Comparison of ENCODE assay signal across 9 cellular contexts in genomic region chr1:151494741-151495281, GRCh38.
DNase-seq lines count a peak whose midpoint lies in the region; ATAC-seq, FAIRE-seq and TF ChIP-seq lines count a peak whose summit lies in the region.
"Had no signal": no experiment of that assay in that cellular context is flagged by ENCODE, and none has a peak within 500 bp of the region (broad histone marks: within the 10 kb centered on the region; RNA-seq: fewer than 3 reads in every experiment).

No MANE protein-coding gene starts in this region.

- DNase-seq in AG08396 (ENCODE audit: low spot score) = peak; percentile 48
- peak; percentile 53 for DNase-seq in H54 (ENCODE audit: insufficient read length, low spot score)
- DNase-seq in SW480 (ENCODE audit: low spot score) = peak; percentile 97
- peak; percentile 92 for DNase-seq in kidney tubule cell (ENCODE audit: low spot score)
- no peak for DNase-seq in NCI-H2107 treated with DMSO at 0.1 percent for 48 hours (lab: John Stamatoyannopoulos, UW; ENCODE audit: unreplicated experiment)
- no peak for DNase-seq in NCI-H345 treated with DMSO at 0.1 percent for 48 hours (lab: John Stamatoyannopoulos, UW; ENCODE audit: unreplicated experiment)
- DNase-seq: T-cell had no signal

- FAIRE-seq in H54 (lab: Jason Lieb, UNC) = no peak

- ATAC-seq in GM18511 (IDR thresholded peaks at IDR 0.05; ENCODE audit: unreplicated experiment) (no peak), HG03025 (IDR thresholded peaks at IDR 0.05; ENCODE audit: low FRiP score, unreplicated experiment) (no peak)

- no peak for TF ChIP-seq POLR2A in H54 (IDR thresholded peaks at IDR 0.05; ENCODE audit: low read depth, low read length)

Comparison
In these comparisons a context has a peak if more than half of its experiments do, and no peak if none do; other contexts are left out.
1. DNase-seq: peak in AG08396 (single experiment), H54 (single experiment), SW480 (single experiment) and kidney tubule cell (single experiment); none in NCI-H2107 treated with DMSO at 0.1 percent for 48 hours (single experiment) and NCI-H345 treated with DMSO at 0.1 percent for 48 hours (single experiment).